9 cellular contexts compared by ENCODE assay signal in the genomic region with DNA sequence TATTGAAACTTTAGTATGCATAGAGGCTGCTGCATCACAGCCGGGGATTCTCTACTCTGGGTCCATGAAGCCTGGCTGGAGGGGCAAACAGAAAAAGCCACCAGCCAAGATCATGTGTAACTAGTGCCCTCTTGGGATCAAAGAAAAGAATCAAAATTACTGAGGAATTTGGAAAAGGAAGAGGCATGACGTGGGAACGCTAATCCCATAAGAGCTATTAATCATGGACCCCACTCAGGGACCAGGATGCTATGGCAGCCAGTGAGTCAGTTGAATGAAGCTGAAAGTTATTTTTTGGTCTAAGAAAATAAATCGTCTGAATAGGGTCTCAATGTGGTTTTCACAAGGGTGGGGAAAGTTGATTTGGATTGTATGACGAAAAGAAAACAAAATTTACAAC.
DNase-seq lines count a peak whose midpoint lies in the region; ATAC-seq and TF ChIP-seq lines count a peak whose summit lies in the region.
"Had no signal": no experiment of that assay in that cellular context is flagged by ENCODE, and none has a peak within 500 bp of the region (broad histone marks: within the 10 kb centered on the region; RNA-seq: fewer than 3 reads in every experiment).

No MANE protein-coding gene starts in this region.

- ATAC-seq in Right ventricle myocardium superior (ENCODE audit: poor library complexity) (peak; percentile 61), Right ventricle myocardium inferior (no peak), RWPE2 (ENCODE audit: low read depth) (0 out of 3 replicates have a peak, but pooled peaks have one; percentile 27), foreskin keratinocyte (peak; percentile 50), HG02588 (IDR thresholded peaks at IDR 0.05; ENCODE audit: unreplicated experiment) (no peak)

- CTCF ChIA-PET in CD8-positive, alpha-beta memory T cell (lab: Charles Lee) = no interaction called here

- H3K27me3 ChIP-seq in RWPE2 (ENCODE audit: insufficient read depth, poor library complexity, severe bottlenecking) (no peaks in the 10 kb centered on the region), foreskin keratinocyte (no peaks in the 10 kb centered on the region), thyroid gland (no peaks in the 10 kb centered on the region)
- no peaks in the 10 kb centered on the region for H3K27me3 ChIP-seq in CD8-positive, alpha-beta memory T cell (ENCODE audit: insufficient read depth, low read length, poor library complexity, severe bottlenecking)

- DNase-seq in Right ventricle myocardium superior (no peak), Right ventricle myocardium inferior (ENCODE audit: missing footprints) (no peak), RWPE2 (ENCODE audit: low spot score) (no peak), foreskin keratinocyte (peak in 1 of 2 donors; percentile 44), thyroid gland (peak; percentile 3 to 5)
- DNase-seq in CD8-positive, alpha-beta memory T cell = no peak
- DNase-seq in activated CD4-positive, alpha-beta T cell treated with anti-CD3 and anti-CD28 coated beads for 4 hours = no peak
- DNase-seq: activated naive CD4-positive, alpha-beta T cell treated with Interleukin-2 at 50 U/mL for 16 hours had no signal

- no peak overlapping the region for H3K27ac Mint-ChIP-seq in CD8-positive, alpha-beta memory T cell

- H3K27ac ChIP-seq in RWPE2 (ENCODE audit: poor library complexity, severe bottlenecking) (no peak overlapping the region), foreskin keratinocyte (no peak overlapping the region), thyroid gland (no peak overlapping the region)
- no peak overlapping the region for H3K27ac ChIP-seq in CD8-positive, alpha-beta memory T cell (ENCODE audit: low read depth, low read length)

- H3K4me1 Mint-ChIP-seq in CD8-positive, alpha-beta memory T cell = no peaks in the 10 kb centered on the region

- H3K9me3 Mint-ChIP-seq in CD8-positive, alpha-beta memory T cell = peaks cover 2 to 17% (median 9%) of the 10 kb centered on the region in 5 donors

- H3K36me3 ChIP-seq in RWPE2 (ENCODE audit: low read depth) (no peaks in the 10 kb centered on the region), thyroid gland (no peaks in the 10 kb centered on the region)
- no peaks in the 10 kb centered on the region for H3K36me3 ChIP-seq in CD8-positive, alpha-beta memory T cell (ENCODE audit: insufficient read depth, low read length)

- no peak overlapping the region for H3K4me3 Mint-ChIP-seq in CD8-positive, alpha-beta memory T cell

- H3K27me3 Mint-ChIP-seq in CD8-positive, alpha-beta memory T cell = no peaks in the 10 kb centered on the region

- POLR2A ChIA-PET in CD8-positive, alpha-beta memory T cell (lab: Charles Lee) = no interaction called here

- no peaks in the 10 kb centered on the region for H3K36me3 Mint-ChIP-seq in CD8-positive, alpha-beta memory T cell

- peak; percentile 15 for TF ChIP-seq CTCF in RWPE2 (IDR thresholded peaks at IDR 0.05; ENCODE audit: poor library complexity, severe bottlenecking)
- TF ChIP-seq CTCF in foreskin keratinocyte (conservative IDR thresholded peaks at IDR 0.05) = peak; percentile 52
- peak in 3 of 6 experiments; percentile 23 to 42 (median 32) for TF ChIP-seq CTCF in thyroid gland (IDR thresholded peaks at IDR 0.05)

- WGBS in thyroid gland, 2 donors = 23 to 29% methylated on average over 5 of the region's 5 CpGs

- no peaks in the 10 kb centered on the region for H3K9me3 ChIP-seq in RWPE2 (ENCODE audit: severe bottlenecking)
- H3K9me3 ChIP-seq in thyroid gland = no peaks in the 10 kb centered on the region
- H3K9me3 ChIP-seq in CD8-positive, alpha-beta memory T cell (ENCODE audit: low read length) = no peaks in the 10 kb centered on the region

- no peak for TF ChIP-seq POLR2A in thyroid gland (IDR thresholded peaks at IDR 0.05)

- H3K4me3 ChIP-seq in RWPE2 (ENCODE audit: severe bottlenecking) = no peak overlapping the region
- no peak overlapping the region for H3K4me3 ChIP-seq in thyroid gland (replicated peaks in 1 of 3)
- H3K4me3 ChIP-seq in CD8-positive, alpha-beta memory T cell (ENCODE audit: low read length) = no peak overlapping the region

- H3K4me1 ChIP-seq in RWPE2 (ENCODE audit: insufficient read depth, poor library complexity, severe bottlenecking) (no peaks in the 10 kb centered on the region), foreskin keratinocyte (no peaks in the 10 kb centered on the region), thyroid gland (no peaks in the 10 kb centered on the region)
- H3K4me1 ChIP-seq in CD8-positive, alpha-beta memory T cell (ENCODE audit: insufficient read depth, low read length) = no peaks in the 10 kb centered on the region

- intact Hi-C loops in Right ventricle myocardium superior (cut with DNase I) (no loop called here), Right ventricle myocardium inferior (cut with DNase I) (loop anchor here (10.0 kb wide), 1 partner anchor 860 kb away; no protein-coding TSS in a partner anchor), thyroid gland (cut with DNase I) (no loop called here)

Comparison
In these comparisons a context has a peak if more than half of its experiments do, and no peak if none do; other contexts are left out.
1. ATAC-seq: peak in Right ventricle myocardium superior (single experiment), RWPE2 (single experiment) and foreskin keratinocyte (single experiment); none in Right ventricle myocardium inferior (single experiment) and HG02588 (single experiment).
2. DNase-seq: peak in thyroid gland (2 of 2); none in Right ventricle myocardium superior (single experiment), Right ventricle myocardium inferior (single experiment), RWPE2 (single experiment), CD8-positive, alpha-beta memory T cell (0 of 5) and activated CD4-positive, alpha-beta T cell treated with anti-CD3 and anti-CD28 coated beads for 4 hours (0 of 2).